Comparison of ENCODE assay signal across 1 cellular context in the genomic region with DNA sequence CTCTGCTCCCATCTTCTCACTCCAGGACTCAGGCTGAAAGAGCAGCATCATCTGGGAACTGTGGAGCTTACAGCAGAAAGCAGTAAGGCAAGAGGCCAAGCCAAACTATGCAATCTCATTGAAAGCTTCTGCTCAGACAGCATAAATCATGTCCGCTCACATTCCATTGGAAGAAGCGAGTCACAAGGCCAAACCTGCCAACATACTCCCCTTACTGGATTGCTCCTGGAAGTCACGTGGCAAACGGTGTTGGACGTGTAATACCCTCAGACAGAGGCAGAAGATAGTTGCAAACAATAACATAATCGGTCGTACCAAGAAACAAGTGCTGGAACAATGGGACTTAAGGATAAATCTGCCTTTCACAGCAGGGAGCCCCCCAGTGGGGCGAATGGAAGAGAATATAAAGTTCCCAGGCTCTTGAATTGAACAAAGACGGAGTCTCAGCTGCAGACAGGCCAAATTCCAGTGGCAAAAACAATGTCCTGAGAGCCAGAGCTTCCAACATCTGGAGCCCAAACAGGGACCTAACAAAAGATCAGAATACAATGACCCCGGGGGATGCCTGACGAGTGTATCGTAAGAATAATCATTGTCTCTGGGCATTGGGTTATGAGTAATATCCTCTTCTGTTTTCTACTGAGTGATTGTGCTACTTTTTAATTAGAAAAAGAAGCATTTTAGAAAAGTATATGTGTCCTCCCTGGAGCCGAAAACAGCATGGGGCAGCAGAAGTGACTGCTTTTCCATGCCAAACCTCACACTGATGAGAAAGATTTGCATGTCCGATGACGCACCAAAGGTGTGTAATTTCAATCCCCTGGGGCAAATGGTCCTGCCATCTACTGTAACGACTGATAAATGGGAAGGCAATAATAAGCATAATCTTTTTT.
TF ChIP-seq lines count a peak whose summit lies in the region.

No MANE protein-coding gene starts in this region.

TF ChIP-seq in HEK293, 187 proteins besides CTCF, POLR2A, EP300 and RAD21 (continued from another document and continues in another):
- TF ChIP-seq, protein P1, sequence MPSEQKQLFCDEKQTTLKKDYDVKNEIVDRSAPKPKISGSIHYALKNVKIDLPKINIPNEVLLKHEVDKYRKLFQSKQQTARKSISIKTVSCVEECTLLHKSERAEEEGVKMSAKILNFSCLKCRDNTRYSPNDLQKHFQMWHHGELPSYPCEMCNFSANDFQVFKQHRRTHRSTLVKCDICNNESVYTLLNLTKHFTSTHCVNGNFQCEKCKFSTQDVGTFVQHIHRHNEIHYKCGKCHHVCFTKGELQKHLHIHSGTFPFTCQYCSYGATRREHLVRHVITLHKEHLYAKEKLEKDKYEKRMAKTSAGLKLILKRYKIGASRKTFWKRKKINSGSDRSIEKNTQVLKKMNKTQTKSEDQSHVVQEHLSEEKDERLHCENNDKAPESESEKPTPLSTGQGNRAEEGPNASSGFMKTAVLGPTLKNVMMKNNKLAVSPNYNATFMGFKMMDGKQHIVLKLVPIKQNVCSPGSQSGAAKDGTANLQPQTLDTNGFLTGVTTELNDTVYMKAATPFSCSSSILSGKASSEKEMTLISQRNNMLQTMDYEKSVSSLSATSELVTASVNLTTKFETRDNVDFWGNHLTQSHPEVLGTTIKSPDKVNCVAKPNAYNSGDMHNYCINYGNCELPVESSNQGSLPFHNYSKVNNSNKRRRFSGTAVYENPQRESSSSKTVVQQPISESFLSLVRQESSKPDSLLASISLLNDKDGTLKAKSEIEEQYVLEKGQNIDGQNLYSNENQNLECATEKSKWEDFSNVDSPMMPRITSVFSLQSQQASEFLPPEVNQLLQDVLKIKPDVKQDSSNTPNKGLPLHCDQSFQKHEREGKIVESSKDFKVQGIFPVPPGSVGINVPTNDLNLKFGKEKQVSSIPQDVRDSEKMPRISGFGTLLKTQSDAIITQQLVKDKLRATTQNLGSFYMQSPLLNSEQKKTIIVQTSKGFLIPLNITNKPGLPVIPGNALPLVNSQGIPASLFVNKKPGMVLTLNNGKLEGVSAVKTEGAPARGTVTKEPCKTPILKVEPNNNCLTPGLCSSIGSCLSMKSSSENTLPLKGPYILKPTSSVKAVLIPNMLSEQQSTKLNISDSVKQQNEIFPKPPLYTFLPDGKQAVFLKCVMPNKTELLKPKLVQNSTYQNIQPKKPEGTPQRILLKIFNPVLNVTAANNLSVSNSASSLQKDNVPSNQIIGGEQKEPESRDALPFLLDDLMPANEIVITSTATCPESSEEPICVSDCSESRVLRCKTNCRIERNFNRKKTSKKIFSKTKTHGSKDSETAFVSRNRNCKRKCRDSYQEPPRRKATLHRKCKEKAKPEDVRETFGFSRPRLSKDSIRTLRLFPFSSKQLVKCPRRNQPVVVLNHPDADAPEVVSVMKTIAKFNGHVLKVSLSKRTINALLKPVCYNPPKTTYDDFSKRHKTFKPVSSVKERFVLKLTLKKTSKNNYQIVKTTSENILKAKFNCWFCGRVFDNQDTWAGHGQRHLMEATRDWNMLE (tag by site-specific recombination; conservative IDR thresholded peaks at IDR 0.05; ENCODE audit: low read depth) = no peak
- TF ChIP-seq, protein P2, sequence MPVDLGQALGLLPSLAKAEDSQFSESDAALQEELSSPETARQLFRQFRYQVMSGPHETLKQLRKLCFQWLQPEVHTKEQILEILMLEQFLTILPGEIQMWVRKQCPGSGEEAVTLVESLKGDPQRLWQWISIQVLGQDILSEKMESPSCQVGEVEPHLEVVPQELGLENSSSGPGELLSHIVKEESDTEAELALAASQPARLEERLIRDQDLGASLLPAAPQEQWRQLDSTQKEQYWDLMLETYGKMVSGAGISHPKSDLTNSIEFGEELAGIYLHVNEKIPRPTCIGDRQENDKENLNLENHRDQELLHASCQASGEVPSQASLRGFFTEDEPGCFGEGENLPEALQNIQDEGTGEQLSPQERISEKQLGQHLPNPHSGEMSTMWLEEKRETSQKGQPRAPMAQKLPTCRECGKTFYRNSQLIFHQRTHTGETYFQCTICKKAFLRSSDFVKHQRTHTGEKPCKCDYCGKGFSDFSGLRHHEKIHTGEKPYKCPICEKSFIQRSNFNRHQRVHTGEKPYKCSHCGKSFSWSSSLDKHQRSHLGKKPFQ (tag by site-specific recombination; IDR thresholded peaks at IDR 0.05) = no peak
- TF ChIP-seq ZNF677 (tag by site-specific recombination; IDR thresholded peaks at IDR 0.05) = no peak
- TF ChIP-seq ZNF433 (tag by site-specific recombination; IDR thresholded peaks at IDR 0.05; ENCODE audit: low read depth) = no peak
- TF ChIP-seq ZNF138 (tag by site-specific recombination; IDR thresholded peaks at IDR 0.05; ENCODE audit: borderline replicate concordance) = no peak
- 0 out of 2 replicates have a peak, but pooled peaks have one; percentile 12 for TF ChIP-seq SCRT2 (tag by site-specific recombination; IDR thresholded peaks at IDR 0.05)
- TF ChIP-seq, protein P3, sequence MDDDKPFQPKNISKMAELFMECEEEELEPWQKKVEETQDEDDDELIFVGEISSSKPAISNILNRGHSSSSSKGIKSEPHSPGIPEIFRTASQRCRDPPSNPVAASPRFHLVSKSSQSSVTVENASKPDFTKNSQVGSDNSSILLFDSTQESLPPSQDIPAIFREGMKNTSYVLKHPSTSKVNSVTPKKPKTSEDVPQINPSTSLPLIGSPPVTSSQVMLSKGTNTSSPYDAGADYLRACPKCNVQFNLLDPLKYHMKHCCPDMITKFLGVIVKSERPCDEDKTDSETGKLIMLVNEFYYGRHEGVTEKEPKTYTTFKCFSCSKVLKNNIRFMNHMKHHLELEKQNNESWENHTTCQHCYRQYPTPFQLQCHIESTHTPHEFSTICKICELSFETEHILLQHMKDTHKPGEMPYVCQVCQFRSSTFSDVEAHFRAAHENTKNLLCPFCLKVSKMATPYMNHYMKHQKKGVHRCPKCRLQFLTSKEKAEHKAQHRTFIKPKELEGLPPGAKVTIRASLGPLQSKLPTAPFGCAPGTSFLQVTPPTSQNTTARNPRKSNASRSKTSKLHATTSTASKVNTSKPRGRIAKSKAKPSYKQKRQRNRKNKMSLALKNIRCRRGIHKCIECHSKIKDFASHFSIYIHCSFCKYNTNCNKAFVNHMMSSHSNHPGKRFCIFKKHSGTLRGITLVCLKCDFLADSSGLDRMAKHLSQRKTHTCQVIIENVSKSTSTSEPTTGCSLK (tag by site-specific recombination; IDR thresholded peaks at IDR 0.05) = no peak
- TF ChIP-seq ZNF341 (tag by site-specific recombination; IDR thresholded peaks at IDR 0.05; ENCODE audit: low read depth) = no peak
- no peak for TF ChIP-seq ZNF670 (tag by site-specific recombination; IDR thresholded peaks at IDR 0.05; ENCODE audit: low read depth)
- no peak for TF ChIP-seq BCL11A (tag by site-specific recombination; IDR thresholded peaks at IDR 0.05; ENCODE audit: low read depth)
- TF ChIP-seq ZNF623 (tag by site-specific recombination; IDR thresholded peaks at IDR 0.05) = no peak
- TF ChIP-seq ZNF501 (tag by site-specific recombination; IDR thresholded peaks at IDR 0.05) = no peak
- no peak for TF ChIP-seq YY2 (tag by site-specific recombination; IDR thresholded peaks at IDR 0.05)
- TF ChIP-seq, protein P4, sequence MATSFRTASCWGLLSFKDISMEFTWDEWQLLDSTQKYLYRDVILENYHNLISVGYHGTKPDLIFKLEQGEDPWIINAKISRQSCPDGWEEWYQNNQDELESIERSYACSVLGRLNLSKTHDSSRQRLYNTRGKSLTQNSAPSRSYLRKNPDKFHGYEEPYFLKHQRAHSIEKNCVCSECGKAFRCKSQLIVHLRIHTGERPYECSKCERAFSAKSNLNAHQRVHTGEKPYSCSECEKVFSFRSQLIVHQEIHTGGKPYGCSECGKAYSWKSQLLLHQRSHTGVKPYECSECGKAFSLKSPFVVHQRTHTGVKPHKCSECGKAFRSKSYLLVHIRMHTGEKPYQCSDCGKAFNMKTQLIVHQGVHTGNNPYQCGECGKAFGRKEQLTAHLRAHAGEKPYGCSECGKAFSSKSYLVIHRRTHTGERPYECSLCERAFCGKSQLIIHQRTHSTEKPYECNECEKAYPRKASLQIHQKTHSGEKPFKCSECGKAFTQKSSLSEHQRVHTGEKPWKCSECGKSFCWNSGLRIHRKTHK (tag by site-specific recombination; IDR thresholded peaks at IDR 0.05) = no peak
- TF ChIP-seq, protein P5, sequence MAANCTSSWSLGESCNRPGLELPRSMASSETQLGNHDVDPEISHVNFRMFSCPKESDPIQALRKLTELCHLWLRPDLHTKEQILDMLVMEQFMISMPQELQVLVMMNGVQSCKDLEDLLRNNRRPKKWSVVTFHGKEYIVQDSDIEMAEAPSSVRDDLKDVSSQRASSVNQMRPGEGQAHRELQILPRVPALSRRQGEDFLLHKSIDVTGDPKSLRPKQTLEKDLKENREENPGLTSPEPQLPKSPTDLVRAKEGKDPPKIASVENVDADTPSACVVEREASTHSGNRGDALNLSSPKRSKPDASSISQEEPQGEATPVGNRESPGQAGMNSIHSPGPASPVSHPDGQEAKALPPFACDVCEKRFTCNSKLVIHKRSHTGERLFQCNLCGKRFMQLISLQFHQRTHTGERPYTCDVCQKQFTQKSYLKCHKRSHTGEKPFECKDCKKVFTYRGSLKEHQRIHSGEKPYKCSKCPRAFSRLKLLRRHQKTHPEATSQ (tag by site-specific recombination; IDR thresholded peaks at IDR 0.05) = no peak
- no peak for TF ChIP-seq ZNF768 (tag by site-specific recombination; IDR thresholded peaks at IDR 0.05)
- TF ChIP-seq ZNF548 (tag by site-specific recombination; IDR thresholded peaks at IDR 0.05) = no peak
- TF ChIP-seq, protein P6, sequence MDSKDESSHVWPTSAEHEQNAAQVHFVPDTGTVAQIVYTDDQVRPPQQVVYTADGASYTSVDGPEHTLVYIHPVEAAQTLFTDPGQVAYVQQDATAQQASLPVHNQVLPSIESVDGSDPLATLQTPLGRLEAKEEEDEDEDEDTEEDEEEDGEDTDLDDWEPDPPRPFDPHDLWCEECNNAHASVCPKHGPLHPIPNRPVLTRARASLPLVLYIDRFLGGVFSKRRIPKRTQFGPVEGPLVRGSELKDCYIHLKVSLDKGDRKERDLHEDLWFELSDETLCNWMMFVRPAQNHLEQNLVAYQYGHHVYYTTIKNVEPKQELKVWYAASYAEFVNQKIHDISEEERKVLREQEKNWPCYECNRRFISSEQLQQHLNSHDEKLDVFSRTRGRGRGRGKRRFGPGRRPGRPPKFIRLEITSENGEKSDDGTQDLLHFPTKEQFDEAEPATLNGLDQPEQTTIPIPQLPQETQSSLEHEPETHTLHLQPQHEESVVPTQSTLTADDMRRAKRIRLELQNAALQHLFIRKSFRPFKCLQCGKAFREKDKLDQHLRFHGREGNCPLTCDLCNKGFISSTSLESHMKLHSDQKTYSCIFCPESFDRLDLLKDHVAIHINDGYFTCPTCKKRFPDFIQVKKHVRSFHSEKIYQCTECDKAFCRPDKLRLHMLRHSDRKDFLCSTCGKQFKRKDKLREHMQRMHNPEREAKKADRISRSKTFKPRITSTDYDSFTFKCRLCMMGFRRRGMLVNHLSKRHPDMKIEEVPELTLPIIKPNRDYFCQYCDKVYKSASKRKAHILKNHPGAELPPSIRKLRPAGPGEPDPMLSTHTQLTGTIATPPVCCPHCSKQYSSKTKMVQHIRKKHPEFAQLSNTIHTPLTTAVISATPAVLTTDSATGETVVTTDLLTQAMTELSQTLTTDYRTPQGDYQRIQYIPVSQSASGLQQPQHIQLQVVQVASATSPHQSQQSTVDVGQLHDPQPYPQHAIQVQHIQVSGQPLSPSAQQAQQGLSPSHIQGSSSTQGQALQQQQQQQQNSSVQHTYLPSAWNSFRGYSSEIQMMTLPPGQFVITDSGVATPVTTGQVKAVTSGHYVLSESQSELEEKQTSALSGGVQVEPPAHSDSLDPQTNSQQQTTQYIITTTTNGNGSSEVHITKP (tag by site-specific recombination; IDR thresholded peaks at IDR 0.05) = 0 out of 2 replicates have a peak, but pooled peaks have one; percentile 21
- TF ChIP-seq ZFHX2 (tag by site-specific recombination; conservative IDR thresholded peaks at IDR 0.05) = no peak
- no peak for TF ChIP-seq ZNF114 (tag by site-specific recombination; IDR thresholded peaks at IDR 0.05)
- TF ChIP-seq, protein P7, sequence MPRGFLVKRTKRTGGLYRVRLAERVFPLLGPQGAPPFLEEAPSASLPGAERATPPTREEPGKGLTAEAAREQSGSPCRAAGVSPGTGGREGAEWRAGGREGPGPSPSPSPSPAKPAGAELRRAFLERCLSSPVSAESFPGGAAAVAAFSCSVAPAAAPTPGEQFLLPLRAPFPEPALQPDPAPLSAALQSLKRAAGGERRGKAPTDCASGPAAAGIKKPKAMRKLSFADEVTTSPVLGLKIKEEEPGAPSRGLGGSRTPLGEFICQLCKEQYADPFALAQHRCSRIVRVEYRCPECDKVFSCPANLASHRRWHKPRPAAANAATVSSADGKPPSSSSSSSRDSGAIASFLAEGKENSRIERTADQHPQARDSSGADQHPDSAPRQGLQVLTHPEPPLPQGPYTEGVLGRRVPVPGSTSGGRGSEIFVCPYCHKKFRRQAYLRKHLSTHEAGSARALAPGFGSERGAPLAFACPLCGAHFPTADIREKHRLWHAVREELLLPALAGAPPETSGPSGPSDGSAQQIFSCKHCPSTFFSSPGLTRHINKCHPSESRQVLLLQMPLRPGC (tag by site-specific recombination; IDR thresholded peaks at IDR 0.05) = peak; percentile 68
- no peak for TF ChIP-seq ZNF24 (tag by site-specific recombination; IDR thresholded peaks at IDR 0.05)
- TF ChIP-seq, protein P8, sequence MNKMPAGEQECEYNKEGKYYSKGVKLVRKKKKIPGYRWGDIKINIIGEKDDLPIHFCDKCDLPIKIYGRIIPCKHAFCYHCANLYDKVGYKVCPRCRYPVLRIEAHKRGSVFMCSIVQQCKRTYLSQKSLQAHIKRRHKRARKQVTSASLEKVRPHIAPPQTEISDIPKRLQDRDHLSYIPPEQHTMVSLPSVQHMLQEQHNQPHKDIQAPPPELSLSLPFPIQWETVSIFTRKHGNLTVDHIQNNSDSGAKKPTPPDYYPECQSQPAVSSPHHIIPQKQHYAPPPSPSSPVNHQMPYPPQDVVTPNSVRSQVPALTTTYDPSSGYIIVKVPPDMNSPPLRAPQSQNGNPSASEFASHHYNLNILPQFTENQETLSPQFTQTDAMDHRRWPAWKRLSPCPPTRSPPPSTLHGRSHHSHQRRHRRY (tag by site-specific recombination; IDR thresholded peaks at IDR 0.05) = no peak
- TF ChIP-seq, protein P9, sequence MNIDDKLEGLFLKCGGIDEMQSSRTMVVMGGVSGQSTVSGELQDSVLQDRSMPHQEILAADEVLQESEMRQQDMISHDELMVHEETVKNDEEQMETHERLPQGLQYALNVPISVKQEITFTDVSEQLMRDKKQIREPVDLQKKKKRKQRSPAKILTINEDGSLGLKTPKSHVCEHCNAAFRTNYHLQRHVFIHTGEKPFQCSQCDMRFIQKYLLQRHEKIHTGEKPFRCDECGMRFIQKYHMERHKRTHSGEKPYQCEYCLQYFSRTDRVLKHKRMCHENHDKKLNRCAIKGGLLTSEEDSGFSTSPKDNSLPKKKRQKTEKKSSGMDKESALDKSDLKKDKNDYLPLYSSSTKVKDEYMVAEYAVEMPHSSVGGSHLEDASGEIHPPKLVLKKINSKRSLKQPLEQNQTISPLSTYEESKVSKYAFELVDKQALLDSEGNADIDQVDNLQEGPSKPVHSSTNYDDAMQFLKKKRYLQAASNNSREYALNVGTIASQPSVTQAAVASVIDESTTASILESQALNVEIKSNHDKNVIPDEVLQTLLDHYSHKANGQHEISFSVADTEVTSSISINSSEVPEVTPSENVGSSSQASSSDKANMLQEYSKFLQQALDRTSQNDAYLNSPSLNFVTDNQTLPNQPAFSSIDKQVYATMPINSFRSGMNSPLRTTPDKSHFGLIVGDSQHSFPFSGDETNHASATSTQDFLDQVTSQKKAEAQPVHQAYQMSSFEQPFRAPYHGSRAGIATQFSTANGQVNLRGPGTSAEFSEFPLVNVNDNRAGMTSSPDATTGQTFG (tag by site-specific recombination; IDR thresholded peaks at IDR 0.05; ENCODE audit: borderline replicate concordance) = no peak
- TF ChIP-seq ZFP41 (tag by site-specific recombination; IDR thresholded peaks at IDR 0.05; ENCODE audit: borderline replicate concordance) = no peak
- no peak for TF ChIP-seq ZNF292 (tag by site-specific recombination; IDR thresholded peaks at IDR 0.05; ENCODE audit: borderline replicate concordance, low read depth)
- no peak for TF ChIP-seq ZFP37 (tag by site-specific recombination; IDR thresholded peaks at IDR 0.05)
